ENCODE assay signal across 24 cellular contexts in the genomic region with DNA sequence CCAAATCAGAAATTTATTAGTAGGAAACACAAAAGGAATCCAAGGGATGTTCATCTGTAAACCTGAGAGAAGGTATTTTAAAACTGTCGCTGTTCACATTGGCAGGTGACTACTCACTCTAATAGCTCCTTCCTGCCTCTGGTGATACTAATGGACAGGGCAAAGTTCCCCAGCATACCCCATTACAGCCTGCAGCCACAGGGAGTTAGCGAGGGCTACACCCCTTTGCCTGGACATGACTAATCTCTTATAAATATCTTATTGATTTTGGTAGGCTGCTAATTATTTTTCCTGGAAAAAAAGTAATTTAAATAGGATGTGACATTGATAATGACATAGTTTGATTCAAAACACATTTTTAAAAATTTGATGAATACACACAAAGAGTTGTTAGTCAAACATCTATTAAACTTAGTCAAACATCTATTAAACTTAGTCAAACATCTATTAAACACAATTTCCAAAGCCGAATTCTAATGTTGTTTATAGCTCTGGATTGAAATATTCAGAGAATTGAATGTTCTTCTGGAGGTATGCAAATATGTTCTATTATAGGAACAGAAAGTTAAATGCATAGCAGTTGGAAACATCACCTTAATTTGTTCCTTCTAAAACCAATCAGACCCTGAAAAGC.
"Had no signal": no experiment of that assay in that cellular context is flagged by ENCODE, and none has a peak within 500 bp of the region (broad histone marks: within the 10 kb centered on the region; RNA-seq: fewer than 3 reads in every experiment).

No MANE protein-coding gene starts in this region.

- H3K27ac ChIP-seq: epithelial cell of prostate, esophagus squamous epithelium, right lobe of liver, thoracic aorta had no signal

- H3K4me1 ChIP-seq: esophagus squamous epithelium had no signal

- ATAC-seq: activated T-cell treated with anti-CD3 and anti-CD28 coated beads, Interleukin-2, amount 50 U/mL, for 72 hours; naive thymus-derived CD8-positive, alpha-beta T cell had no signal

- H3K4me3 ChIP-seq: esophagus squamous epithelium, right lobe of liver, thoracic aorta had no signal

- FAIRE-seq: bronchial epithelial cell, endometrium, urothelium cell line had no signal

- H3K27me3 ChIP-seq: esophagus squamous epithelium, right lobe of liver had no signal

- DNase-seq: activated CD4-positive, alpha-beta T cell treated with anti-CD3 and anti-CD28 coated beads for 4 hours; activated CD4-positive, alpha-beta T cell treated with anti-CD3 and anti-CD28 coated beads, Interleukin-2, amount 50 U/mL, for 4 hours; activated naive CD4-positive, alpha-beta T cell; activated T-cell treated with anti-CD3 and anti-CD28 coated beads for 4 hours; activated T-cell treated with anti-CD3 and anti-CD28 coated beads, Interleukin-2, amount 50 U/mL, for 72 hours; anterior cingulate cortex; dermis blood vessel endothelial cell; effector CD4-positive, alpha-beta T cell; esophagus squamous epithelium; foreskin melanocyte; hippocampal formation; immature natural killer cell; midbrain; naive thymus-derived CD8-positive, alpha-beta T cell; nucleus accumbens; right lobe of liver; stimulated activated CD4-positive, alpha-beta T cell treated with anti-CD3 and anti-CD28 coated beads, Interleukin-12 subunit alpha, Interleukin-12 subunit beta, amount 100 ng/mL, for 4 hours; stimulated activated CD4-positive, alpha-beta T cell treated with anti-CD3 and anti-CD28 coated beads, Interleukin-4, amount 100 ng/mL, for 1 hour; trophoblast cell had no signal

- H3K9me3 ChIP-seq: right lobe of liver had no signal

- H3K36me3 ChIP-seq: thoracic aorta had no signal
